ENCODE assay signal across 3 cellular contexts in the genomic region with DNA sequence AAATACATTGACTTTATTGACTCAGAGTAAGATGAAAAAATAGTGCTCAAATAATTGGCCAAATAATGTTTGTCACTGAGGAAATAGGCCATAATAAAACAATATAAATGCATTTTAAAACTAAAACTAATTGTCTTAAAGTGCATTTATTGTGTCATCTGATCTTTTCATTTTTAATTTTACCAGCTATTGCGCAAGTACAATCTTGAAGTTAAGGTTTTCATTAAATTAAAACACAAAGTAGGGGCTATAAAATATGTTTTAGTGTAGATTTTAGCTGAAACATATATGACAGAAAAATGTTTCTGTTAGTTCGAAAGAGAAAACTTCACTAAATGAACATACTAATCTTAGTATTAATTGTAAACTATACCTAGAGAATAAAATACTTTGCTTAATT.
A peak's percentile ranks its signal among the peaks of the same experiment; 100 is the strongest.
TF ChIP-seq lines count a peak whose summit lies in the region.

No MANE protein-coding gene starts in this region.

TF ChIP-seq in IMR-90, 13 proteins besides CTCF, POLR2A, EP300 and RAD21:
- TF ChIP-seq SMC3 (IDR thresholded peaks at IDR 0.05; ENCODE audit: low read depth, low read length): no peak
- TF ChIP-seq CEBPB (IDR thresholded peaks at IDR 0.05; ENCODE audit: low read depth, low read length): peak; percentile 74
- no peak for TF ChIP-seq FOS (IDR thresholded peaks at IDR 0.05; ENCODE audit: low read depth, low read length)

TF ChIP-seq in H1, 55 proteins besides CTCF, POLR2A, EP300 and RAD21:
- TF ChIP-seq CEBPB (IDR thresholded peaks at IDR 0.05; ENCODE audit: low read depth, low read length): peak; percentile 54; the same call in 1 of the 2 replicates
- TF ChIP-seq HDAC6 (IDR thresholded peaks at IDR 0.05; ENCODE audit: low read depth, low read length): no peak
TF ChIP-seq in H1: peak in this region for 1.

TF ChIP-seq in SK-N-SH, 30 proteins besides CTCF, POLR2A, EP300 and RAD21:
- TF ChIP-seq FOSL2 (IDR thresholded peaks at IDR 0.05; ENCODE audit: borderline replicate concordance, low read depth) (no peak), USF2 (IDR thresholded peaks at IDR 0.05; ENCODE audit: borderline replicate concordance, low read depth, low read length) (no peak), MXI1 (IDR thresholded peaks at IDR 0.05; ENCODE audit: low read depth, low read length) (no peak), SIN3A (IDR thresholded peaks at IDR 0.05; ENCODE audit: borderline replicate concordance, low read depth, low read length) (no peak), ELF1 (IDR thresholded peaks at IDR 0.05) (no peak), TAF1 (IDR thresholded peaks at IDR 0.05; ENCODE audit: borderline replicate concordance, low read depth, low read length) (no peak), PBX3 (IDR thresholded peaks at IDR 0.05) (no peak), RCOR1 (IDR thresholded peaks at IDR 0.05; ENCODE audit: low read length) (no peak), GATA2 (CRISPR knock-in tag; IDR thresholded peaks at IDR 0.05) (no peak), RXRA (IDR thresholded peaks at IDR 0.05; ENCODE audit: borderline replicate concordance, low read depth) (no peak), YY1 (IDR thresholded peaks at IDR 0.05; ENCODE audit: low read depth) (no peak), CHD2 (IDR thresholded peaks at IDR 0.05; ENCODE audit: low read length, partially characterized antibody) (no peak), NRF1 (IDR thresholded peaks at IDR 0.05; ENCODE audit: low read depth, low read length) (no peak)
- TF ChIP-seq, protein P1, sequence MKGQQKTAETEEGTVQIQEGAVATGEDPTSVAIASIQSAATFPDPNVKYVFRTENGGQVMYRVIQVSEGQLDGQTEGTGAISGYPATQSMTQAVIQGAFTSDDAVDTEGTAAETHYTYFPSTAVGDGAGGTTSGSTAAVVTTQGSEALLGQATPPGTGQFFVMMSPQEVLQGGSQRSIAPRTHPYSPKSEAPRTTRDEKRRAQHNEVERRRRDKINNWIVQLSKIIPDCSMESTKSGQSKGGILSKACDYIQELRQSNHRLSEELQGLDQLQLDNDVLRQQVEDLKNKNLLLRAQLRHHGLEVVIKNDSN (IDR thresholded peaks at IDR 0.05; ENCODE audit: borderline replicate concordance, low read depth): no peak
- TF ChIP-seq, protein P2, sequence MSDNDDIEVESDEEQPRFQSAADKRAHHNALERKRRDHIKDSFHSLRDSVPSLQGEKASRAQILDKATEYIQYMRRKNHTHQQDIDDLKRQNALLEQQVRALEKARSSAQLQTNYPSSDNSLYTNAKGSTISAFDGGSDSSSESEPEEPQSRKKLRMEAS (IDR thresholded peaks at IDR 0.05; ENCODE audit: low read depth): no peak
- TF ChIP-seq, protein P3, sequence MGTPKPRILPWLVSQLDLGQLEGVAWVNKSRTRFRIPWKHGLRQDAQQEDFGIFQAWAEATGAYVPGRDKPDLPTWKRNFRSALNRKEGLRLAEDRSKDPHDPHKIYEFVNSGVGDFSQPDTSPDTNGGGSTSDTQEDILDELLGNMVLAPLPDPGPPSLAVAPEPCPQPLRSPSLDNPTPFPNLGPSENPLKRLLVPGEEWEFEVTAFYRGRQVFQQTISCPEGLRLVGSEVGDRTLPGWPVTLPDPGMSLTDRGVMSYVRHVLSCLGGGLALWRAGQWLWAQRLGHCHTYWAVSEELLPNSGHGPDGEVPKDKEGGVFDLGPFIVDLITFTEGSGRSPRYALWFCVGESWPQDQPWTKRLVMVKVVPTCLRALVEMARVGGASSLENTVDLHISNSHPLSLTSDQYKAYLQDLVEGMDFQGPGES (IDR thresholded peaks at IDR 0.05; ENCODE audit: low read depth, low read length): no peak
